In the genomic region with DNA sequence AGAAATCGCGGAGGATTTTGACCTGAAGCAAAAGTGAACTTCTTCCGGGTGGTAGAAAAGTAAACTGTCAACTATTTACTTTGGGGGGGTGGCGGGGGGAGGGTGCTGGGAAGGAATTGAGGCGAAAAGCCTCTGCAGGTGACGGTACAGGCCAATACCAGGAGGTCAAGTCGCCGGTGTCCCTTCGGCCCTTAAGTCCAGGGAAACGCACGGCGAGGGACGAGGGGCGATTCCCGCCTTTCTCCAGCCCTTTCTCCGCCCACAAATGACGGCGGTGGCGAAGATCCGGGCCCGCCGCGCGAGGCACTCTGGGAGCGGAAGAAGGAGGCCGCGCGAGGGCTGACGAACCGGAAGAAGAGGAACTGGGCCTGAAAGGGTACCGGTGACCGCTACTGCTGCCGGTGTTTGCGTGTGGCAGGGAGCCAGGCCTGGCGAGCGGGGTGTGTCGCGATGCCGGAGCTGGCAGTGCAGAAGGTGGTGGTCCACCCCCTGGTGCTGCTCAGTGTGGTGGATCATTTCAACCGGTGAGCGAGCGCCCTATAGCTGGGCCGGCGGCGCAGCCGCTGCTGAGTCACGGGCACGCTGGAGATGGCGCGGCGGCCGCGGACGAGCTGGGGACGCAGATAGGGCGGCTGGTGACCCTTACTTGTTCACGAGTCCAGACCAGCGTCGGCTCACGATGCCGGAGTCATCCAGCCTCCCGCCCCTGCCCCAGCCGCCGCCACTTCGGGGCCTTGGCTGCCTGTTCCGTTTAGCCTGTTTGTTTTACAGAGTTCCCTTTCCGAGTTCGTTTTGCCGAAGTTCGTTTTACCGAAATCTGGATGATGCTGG, we compare ENCODE assay signal across 1 cellular context.
A peak's percentile ranks its signal among the peaks of the same experiment; 100 is the strongest.
TF ChIP-seq lines count a peak whose summit lies in the region.

TSS of gene PSMD7 (plus strand) at position 350 of the 831 bp plus-strand sequence. CDS start at position 451, 101 bp downstream.

TF ChIP-seq in K562, 482 proteins besides CTCF, POLR2A, EP300 and RAD21 (continued from another document):
- TF ChIP-seq ZBTB11 (CRISPR knock-in tag; IDR thresholded peaks at IDR 0.05) (peak; percentile 32 to 88 (median 37); a peak in 3 of 6 replicates), SETDB1 (IDR thresholded peaks at IDR 0.05; ENCODE audit: low read length) (peak; percentile 33)
